In genomic region chr12:85279449-85280137, GRCh38 we compare ENCODE assay signal across 9 cellular contexts. TPM values are rescaled to one million over a fixed set of nuclear protein-coding genes. Genes with fewer than 3 reads are reported as not detected.
DNase-seq lines count a peak whose midpoint lies in the region; ATAC-seq and TF ChIP-seq lines count a peak whose summit lies in the region.
"Had no signal": no experiment of that assay in that cellular context is flagged by ENCODE, and none has a peak within 500 bp of the region (broad histone marks: within the 10 kb centered on the region; RNA-seq: fewer than 3 reads in every experiment).

No MANE protein-coding gene starts in this region.

- no peak for TF ChIP-seq EP300 in stomach (IDR thresholded peaks at IDR 0.05)

- peaks cover 9 to 21% (median 16%) of the 10 kb centered on the region in 4 donors for H3K4me1 ChIP-seq in stomach

- H3K4me3 ChIP-seq in stomach: peak overlapping the region; percentile 22 to 41 (median 36)

- no peaks in the 10 kb centered on the region for H3K36me3 Mint-ChIP-seq in brain
- H3K36me3 Mint-ChIP-seq: activated naive CD4-positive, alpha-beta T cell treated with anti-CD3 and anti-CD28 coated beads, Interleukin-2, amount 50 U/mL, for 24 hours had no signal

- peaks cover 28 to 100% (median 50%) of the 10 kb centered on the region in 3 donors for H3K27me3 ChIP-seq in stomach

- peaks cover 0 to 16% (median 6%) of the 10 kb centered on the region in 5 experiments for H3K9me3 Mint-ChIP-seq in brain
- H3K9me3 Mint-ChIP-seq: activated naive CD4-positive, alpha-beta T cell treated with anti-CD3 and anti-CD28 coated beads, Interleukin-2, amount 50 U/mL, for 24 hours had no signal

- TF ChIP-seq CTCF in brain (conservative IDR thresholded peaks at IDR 0.05) (no peak), stomach (IDR thresholded peaks at IDR 0.05) (no peak)

- peak overlapping the region in 1 of 5 experiments; percentile 40 for H3K27ac Mint-ChIP-seq in brain
- H3K27ac Mint-ChIP-seq: activated naive CD4-positive, alpha-beta T cell treated with anti-CD3 and anti-CD28 coated beads, Interleukin-2, amount 50 U/mL, for 24 hours had no signal

- peak; percentile 24 for DNase-seq in iris pigment epithelial cell (ENCODE audit: low read depth)
- no peak for DNase-seq in stomach
- DNase-seq in CD1c-positive myeloid dendritic cell (ENCODE audit: extremely low spot score): no peak
- no peak for DNase-seq in DMS153 (lab: John Stamatoyannopoulos, UW)

- peak; percentile 3 for ATAC-seq in HG03432 (IDR thresholded peaks at IDR 0.05; ENCODE audit: unreplicated experiment)
- ATAC-seq in HG02970 (IDR thresholded peaks at IDR 0.05; ENCODE audit: low FRiP score, unreplicated experiment): no peak

- H3K9me3 ChIP-seq in stomach: peaks cover 0 to 26% (median 16%) of the 10 kb centered on the region in 4 donors
- H3K9me3 ChIP-seq: neutrophil had no signal

- peak overlapping the region; percentile 85 to 98 (median 90) for H3K4me3 Mint-ChIP-seq in brain
- H3K4me3 Mint-ChIP-seq: activated naive CD4-positive, alpha-beta T cell treated with anti-CD3 and anti-CD28 coated beads, Interleukin-2, amount 50 U/mL, for 24 hours had no signal

- intact Hi-C loops in stomach (cut with DNase I; ENCODE audit: low total_unique reads): no loop called here

- peaks cover 30% of the 10 kb centered on the region for H3K4me1 Mint-ChIP-seq in brain
- H3K4me1 Mint-ChIP-seq: activated naive CD4-positive, alpha-beta T cell treated with anti-CD3 and anti-CD28 coated beads, Interleukin-2, amount 50 U/mL, for 24 hours had no signal

- H3K36me3 ChIP-seq in stomach: no peaks in the 10 kb centered on the region
- H3K36me3 ChIP-seq: neutrophil had no signal

- peaks cover 95% of the 10 kb centered on the region for H3K27me3 Mint-ChIP-seq in brain

- TF ChIP-seq POLR2A in stomach (IDR thresholded peaks at IDR 0.05): no peak

- no peak overlapping the region for H3K27ac ChIP-seq in stomach
- H3K27ac ChIP-seq: neutrophil had no signal

- 7 to 17% (median 11%) methylated on average over 36 to 39 of the region's 39 CpGs for WGBS in stomach, 5 donors

RNA-seq across cellular contexts. Expression of gene ALX1, which starts 0.4 kb away (rescaled TPM):
- not detected for polyA plus RNA-seq in brain (ENCODE audit: insufficient read depth, low read depth, low replicate concordance)
- not detected for total RNA-seq in stomach
- not detected for polyA plus RNA-seq in stomach
